13 cellular contexts compared by ENCODE assay signal in the genomic region with DNA sequence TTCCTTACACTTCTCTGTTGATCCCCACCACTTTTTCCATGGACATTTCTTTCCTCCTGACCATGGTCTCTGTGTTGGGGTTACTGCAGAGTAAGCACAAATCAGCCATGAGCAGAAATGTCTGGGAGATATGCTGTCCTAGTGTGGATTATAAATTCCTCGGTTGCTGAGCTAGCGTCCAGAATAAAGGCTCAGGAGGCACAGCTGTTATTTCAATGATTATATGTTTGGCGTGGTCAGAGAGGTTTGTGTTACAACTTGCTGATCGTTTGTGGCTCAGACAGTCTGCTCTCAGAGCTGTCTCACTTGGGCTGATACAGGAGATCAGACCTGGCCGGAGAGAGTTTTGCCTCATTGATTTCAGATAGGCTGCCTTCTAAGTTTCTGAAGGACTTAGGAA. TPM values are rescaled to one million over a fixed set of nuclear protein-coding genes. Genes with fewer than 3 reads are reported as not detected.
A peak's percentile ranks its signal among the peaks of the same experiment; 100 is the strongest.
DNase-seq lines count a peak whose midpoint lies in the region; ATAC-seq, FAIRE-seq and TF ChIP-seq lines count a peak whose summit lies in the region.
"Had no signal": no experiment of that assay in that cellular context is flagged by ENCODE, and none has a peak within 500 bp of the region (broad histone marks: within the 10 kb centered on the region; RNA-seq: fewer than 3 reads in every experiment).

No MANE protein-coding gene starts in this region.

- TF ChIP-seq CTCF in HEK293 (tag by site-specific recombination; IDR thresholded peaks at IDR 0.05) (no peak), brain microvascular endothelial cell (IDR thresholded peaks at IDR 0.05; ENCODE audit: low read depth, low read length, missing control alignments) (no peak)

- FAIRE-seq in H54 (lab: Jason Lieb, UNC), result no peak

- WGBS in right cardiac atrium, result 31% methylated on average over 5 of the region's 5 CpGs

- intact Hi-C loops in right cardiac atrium (cut with DNase I), result no loop called here

- CTCF ChIA-PET in HEK293 (lab: Yijun Ruan, JAX), result interaction anchor here (0.6 to 0.7 kb wide), 2 partner anchors 57 to 109 kb away, joined by 3 read pairs; no protein-coding TSS in a partner anchor

- H3K27ac ChIP-seq in HEK293 (ENCODE audit: extremely low read depth, low read depth, low read length) (no peak overlapping the region), brain microvascular endothelial cell (peak overlapping the region; percentile 18), right cardiac atrium (ENCODE audit: low read length) (no peak overlapping the region), skeletal muscle tissue (ENCODE audit: low read depth, low read length) (peak overlapping the region; percentile 58)
- H3K27ac ChIP-seq: PC-9 had no signal

- H3K36me3 ChIP-seq in HEK293 (ENCODE audit: control insufficient read depth in 2 of 2, insufficient read depth in 1 of 2, low read length in 2 of 2), result peaks cover 0 to 12% of the 10 kb centered on the region in 2 experiments; a peak in 1 of 3 replicates
- peaks cover 13% of the 10 kb centered on the region for H3K36me3 ChIP-seq in brain microvascular endothelial cell (replicated peaks)
- H3K36me3 ChIP-seq in skeletal muscle tissue (ENCODE audit: control insufficient read depth in 3 of 3, insufficient read depth in 3 of 3, low read length in 3 of 3), result peaks cover 3 to 12% (median 7%) of the 10 kb centered on the region in 3 donors

- peak; percentile 70 for DNase-seq in brain microvascular endothelial cell
- no peak for DNase-seq in right cardiac atrium
- no peak for DNase-seq in nucleus accumbens (lab: John Stamatoyannopoulos, UW)
- no peak for DNase-seq in hippocampal formation (lab: John Stamatoyannopoulos, UW)
- DNase-seq in H54 (ENCODE audit: insufficient read length, low spot score), result no peak
- DNase-seq: activated B cell treated with CpG ODN at 0.5 μM for 24 hours; effector CD4-positive, alpha-beta T cell; NCI-H1694 treated with DMSO at 0.1 percent for 48 hours; PC-9; stimulated activated naive CD4-positive, alpha-beta T cell treated with Interleukin-2 at 50 U/mL for 16 hours had no signal

- H3K4me3 ChIP-seq in HEK293 (ENCODE audit: low read depth, low read length) (no peak overlapping the region), brain microvascular endothelial cell (ENCODE audit: low read depth, low read length) (no peak overlapping the region), right cardiac atrium (ENCODE audit: low read length) (no peak overlapping the region), skeletal muscle tissue (ENCODE audit: low read length in 3 of 3) (no peak overlapping the region)
- H3K4me3 ChIP-seq: PC-9 had no signal

- no peaks in the 10 kb centered on the region for H3K9me3 ChIP-seq in HEK293 (ENCODE audit: control insufficient read depth, insufficient read depth, low read depth, low read length)
- no peaks in the 10 kb centered on the region for H3K9me3 ChIP-seq in right cardiac atrium (ENCODE audit: control insufficient read depth, low read length)
- no peaks in the 10 kb centered on the region for H3K9me3 ChIP-seq in skeletal muscle tissue (ENCODE audit: control insufficient read depth in 3 of 3, low read length in 3 of 3)

- no peaks in the 10 kb centered on the region for H3K27me3 ChIP-seq in brain microvascular endothelial cell (replicated peaks)
- no peaks in the 10 kb centered on the region for H3K27me3 ChIP-seq in right cardiac atrium (ENCODE audit: control insufficient read depth, insufficient read depth)
- H3K27me3 ChIP-seq in skeletal muscle tissue (ENCODE audit: control insufficient read depth in 3 of 3, insufficient read depth in 3 of 3, low read length in 3 of 3), result no peaks in the 10 kb centered on the region

- TF ChIP-seq POLR2A in H54 (IDR thresholded peaks at IDR 0.05; ENCODE audit: low read depth, low read length), result no peak

- peak overlapping the region in 2 of 3 donors; percentile 3 to 22 for H3K9ac ChIP-seq in skeletal muscle tissue (ENCODE audit: low read depth in 1 of 3, low read length in 3 of 3)

- in situ Hi-C loops in brain microvascular endothelial cell (cut with HindIII; ENCODE audit: low pct_ligation_motif_present, low sequenced_read_pairs), result no loop called here

- H3K4me1 ChIP-seq in HEK293 (ENCODE audit: control insufficient read depth, insufficient read depth, low read length), result no peaks in the 10 kb centered on the region
- peaks cover 3% of the 10 kb centered on the region for H3K4me1 ChIP-seq in right cardiac atrium (ENCODE audit: control insufficient read depth, insufficient read depth, low read length)
- H3K4me1 ChIP-seq in skeletal muscle tissue (ENCODE audit: control insufficient read depth in 3 of 3, insufficient read depth in 3 of 3, low read length in 3 of 3), result peaks cover 11 to 19% (median 12%) of the 10 kb centered on the region in 3 donors

- POLR2A ChIA-PET in HEK293 (lab: Yijun Ruan, JAX), result no interaction called here

- ATAC-seq in right cardiac atrium, result peak; percentile 65 to 74
- no peak for ATAC-seq in HG03469 (IDR thresholded peaks at IDR 0.05; ENCODE audit: unreplicated experiment)

TF ChIP-seq in HEK293, 187 proteins besides CTCF, POLR2A, EP300 and RAD21:
- TF ChIP-seq GLIS1 (tag by site-specific recombination; IDR thresholded peaks at IDR 0.05) (no peak), ZBTB17 (tag by site-specific recombination; IDR thresholded peaks at IDR 0.05) (peak; percentile 59)

RNA-seq across cellular contexts. Expression of a gene that starts 37.5 kb away (rescaled TPM):
- 1 to 10 TPM in 3 of 4 donors, under 1 TPM in 1; 0.99 to 3.0 (median 1.4) TPM for total RNA-seq in right cardiac atrium
- 0.70 TPM for polyA plus RNA-seq in right cardiac atrium
- total RNA-seq in skeletal muscle tissue, result 0.52 TPM
- total RNA-seq: activated B cell treated with CpG ODN at 0.5 μM for 24 hours had no signal

Comparison
In these comparisons a context has a peak if more than half of its experiments do, and no peak if none do; other contexts are left out.
1. H3K27ac ChIP-seq: peak in brain microvascular endothelial cell (single experiment) and skeletal muscle tissue (single experiment); none in HEK293 (single experiment) and right cardiac atrium (single experiment).